Comparison of ENCODE assay signal across 17 cellular contexts in genomic region chr16:87114832-87115231, GRCh38.
DNase-seq lines count a peak whose midpoint lies in the region; ATAC-seq and TF ChIP-seq lines count a peak whose summit lies in the region.
"Had no signal": no experiment of that assay in that cellular context is flagged by ENCODE, and none has a peak within 500 bp of the region (broad histone marks: within the 10 kb centered on the region; RNA-seq: fewer than 3 reads in every experiment).

No MANE protein-coding gene starts in this region.

- TF ChIP-seq RAD21 in HCT116 (IDR thresholded peaks at IDR 0.05; ENCODE audit: low read depth) = no peak

- H3K9ac ChIP-seq in HCT116 (ENCODE audit: low read length) (no peak overlapping the region), endodermal cell (ENCODE audit: extremely low read depth, low read length, poor library complexity, severe bottlenecking) (no peak overlapping the region)
- H3K9ac ChIP-seq: KMS-11 had no signal

- H4K20me1 ChIP-seq in HCT116 (ENCODE audit: insufficient read depth) = no peaks in the 10 kb centered on the region

- CTCF ChIA-PET in HCT116 (lab: Charles Lee) (no interaction called here), RWPE1 (lab: Yijun Ruan, JAX) (interaction anchor here (0.6 kb wide), 1 partner anchor 52 kb away, joined by 3 read pairs; no protein-coding TSS in a partner anchor)

- no peaks in the 10 kb centered on the region for H3K9me3 ChIP-seq in HCT116 (ENCODE audit: control insufficient read depth in 1 of 2, insufficient read depth in 1 of 2, low read depth in 1 of 2, low read length in 2 of 2)
- H3K9me3 ChIP-seq in endodermal cell (ENCODE audit: control insufficient read depth, low read length) = no peaks in the 10 kb centered on the region
- no peaks in the 10 kb centered on the region for H3K9me3 ChIP-seq in tibial nerve

- no peak for DNase-seq in HCT116 (ENCODE audit: low read depth, low spot score)
- DNase-seq in Jurkat, Clone E6-1 (ENCODE audit: low read depth, low spot score) = peak; percentile 15
- peak; percentile 18 for DNase-seq in RWPE1 (ENCODE audit: low spot score)
- peak; percentile 22 for DNase-seq in endodermal cell
- no peak for DNase-seq in tibial nerve (ENCODE audit: low spot score in 2 of 2)
- DNase-seq in omental fat pad (ENCODE audit: low spot score) = no peak
- no peak for DNase-seq in stimulated activated CD4-positive, alpha-beta T cell treated with anti-CD3 and anti-CD28 coated beads, Interleukin-2, amount 100 ng/mL, for 24 hours
- no peak for DNase-seq in ecto neural progenitor cell (ENCODE audit: low spot score)
- DNase-seq: CD8-positive, alpha-beta T cell; COR-L47; DMS153; DND-41; GDM1; H9 had no signal

- peaks cover 3% of the 10 kb centered on the region; the same call in 1 of the 2 replicates for H3K27me3 ChIP-seq in HCT116 (ENCODE audit: insufficient read depth, low read length)
- H3K27me3 ChIP-seq in endodermal cell (ENCODE audit: control insufficient read depth, insufficient read depth, low read length, poor library complexity, severe bottlenecking) = no peaks in the 10 kb centered on the region
- H3K27me3 ChIP-seq in tibial nerve = no peaks in the 10 kb centered on the region

- H3K36me3 Mint-ChIP-seq in endodermal cell (ENCODE audit: low read depth) = no peaks in the 10 kb centered on the region
- H3K36me3 Mint-ChIP-seq: CD14-positive monocyte; CD8-positive, alpha-beta T cell had no signal

- intact Hi-C loops in HCT116 (cut with micrococcal nuclease) = no loop called here

- no peaks in the 10 kb centered on the region for H3K79me2 ChIP-seq in HCT116 (ENCODE audit: insufficient read depth, low read length)

- peaks cover 2% of the 10 kb centered on the region for H3K4me1 Mint-ChIP-seq in endodermal cell
- H3K4me1 Mint-ChIP-seq: CD14-positive monocyte had no signal

- 92 to 94% methylated on average over 2 to 5 of the region's 5 CpGs for WGBS in endodermal cell (ENCODE audit: insufficient coverage in 1 of 2, insufficient read length in 1 of 2), 2 experiments
- WGBS in tibial nerve, 2 donors = 91% methylated on average over 5 of the region's 5 CpGs

- H3K27ac Mint-ChIP-seq in endodermal cell = no peak overlapping the region
- H3K27ac Mint-ChIP-seq: CD14-positive monocyte; CD8-positive, alpha-beta T cell; GM23338; H9 had no signal

- H3K4me2 ChIP-seq in HCT116 (ENCODE audit: low read length) = no peak overlapping the region
- H3K4me2 ChIP-seq: GM23338, KMS-11 had no signal

- no TSS peak for BruUV-seq in HCT116 (replicated peaks; lab: Mats Ljungman, UMichigan)

- TF ChIP-seq POLR2A in HCT116 (IDR thresholded peaks at IDR 0.05; ENCODE audit: borderline replicate concordance, extremely low read depth, insufficient read depth, insufficient read length) (no peak), tibial nerve (IDR thresholded peaks at IDR 0.05) (no peak)

- H3K27ac ChIP-seq in HCT116 (ENCODE audit: low read depth, low read length) = no peak overlapping the region
- H3K27ac ChIP-seq in RWPE1 = no peak overlapping the region
- H3K27ac ChIP-seq in endodermal cell (ENCODE audit: low read depth, low read length) = no peak overlapping the region
- H3K27ac ChIP-seq in tibial nerve = no peak overlapping the region
- H3K27ac ChIP-seq: KMS-11 had no signal

- RAD21 ChIA-PET in HCT116 (lab: Charles Lee; ENCODE audit: low non-redundant PET in 1 of 2, low total read pairs in 2 of 2, uncharacterized antibody in 2 of 2, unreplicated experiment in 2 of 2) = no interaction called here

- no peak for TF ChIP-seq EP300 in tibial nerve (IDR thresholded peaks at IDR 0.05)

- H3K27me3 Mint-ChIP-seq in endodermal cell (ENCODE audit: insufficient read depth) = no peaks in the 10 kb centered on the region

- no peaks in the 10 kb centered on the region for H3K4me1 ChIP-seq in HCT116 (ENCODE audit: control insufficient read depth in 1 of 2, insufficient read depth in 2 of 2, low read length in 2 of 2)
- no peaks in the 10 kb centered on the region for H3K4me1 ChIP-seq in endodermal cell (ENCODE audit: control insufficient read depth, insufficient read depth, low read length)
- H3K4me1 ChIP-seq in tibial nerve = no peaks in the 10 kb centered on the region

- H3K4me3 ChIP-seq in HCT116 (replicated peaks in 1 of 2; ENCODE audit: low read depth in 1 of 2, low read length in 2 of 2) = no peak overlapping the region
- no peak overlapping the region for H3K4me3 ChIP-seq in Jurkat, Clone E6-1 (ENCODE audit: low read length)
- H3K4me3 ChIP-seq in endodermal cell (ENCODE audit: low read length) = no peak overlapping the region
- H3K4me3 ChIP-seq in tibial nerve = no peak overlapping the region
- H3K4me3 ChIP-seq: GM23338 had no signal

- H3K4me3 Mint-ChIP-seq in endodermal cell = no peak overlapping the region
- H3K4me3 Mint-ChIP-seq: CD14-positive monocyte; CD8-positive, alpha-beta T cell; GM23338; H9 had no signal

- ATAC-seq in HCT116 (peak; percentile 69), omental fat pad (ENCODE audit: low FRiP score) (no peak)
- ATAC-seq: CD8-positive, alpha-beta T cell; GM23338 had no signal

- H3K9me3 Mint-ChIP-seq in endodermal cell = no peaks in the 10 kb centered on the region
- H3K9me3 Mint-ChIP-seq: CD8-positive, alpha-beta T cell; GM23338; H9 had no signal

- POLR2A ChIA-PET in HCT116 (lab: Charles Lee) = no interaction called here
- POLR2A ChIA-PET in RWPE1 (lab: Yijun Ruan, JAX; ENCODE audit: low non-redundant PET) = no interaction called here

- no peak overlapping the region for H2AFZ ChIP-seq in HCT116 (ENCODE audit: low read depth, low read length, poor library complexity, severe bottlenecking)
- H2AFZ ChIP-seq: GM23338 had no signal

- H3K9me2 ChIP-seq in HCT116 (ENCODE audit: insufficient read depth) = no peaks in the 10 kb centered on the region

- H3K36me3 ChIP-seq in HCT116 (ENCODE audit: control insufficient read depth in 1 of 2, insufficient read depth in 2 of 2, low read length in 2 of 2) (no peaks in the 10 kb centered on the region), endodermal cell (ENCODE audit: control insufficient read depth, insufficient read depth, low read length) (no peaks in the 10 kb centered on the region), tibial nerve (no peaks in the 10 kb centered on the region)

- TF ChIP-seq CTCF in HCT116 (IDR thresholded peaks at IDR 0.05 in 2 of 3, conservative IDR thresholded peaks at IDR 0.05 in 1 of 3; ENCODE audit: borderline replicate concordance in 1 of 3, insufficient read depth in 1 of 3, low read depth in 2 of 3, low read length in 2 of 3) (no peak), RWPE1 (conservative IDR thresholded peaks at IDR 0.05; ENCODE audit: low read depth) (no peak), endodermal cell (conservative IDR thresholded peaks at IDR 0.05) (no peak), tibial nerve (IDR thresholded peaks at IDR 0.05) (no peak), omental fat pad (IDR thresholded peaks at IDR 0.05) (no peak)

TF ChIP-seq in HCT116, 20 proteins besides CTCF, POLR2A, EP300 and RAD21 (continues in another document):
- no peak for TF ChIP-seq EGR1 (IDR thresholded peaks at IDR 0.05; ENCODE audit: low read depth)
- TF ChIP-seq FOSL1 (IDR thresholded peaks at IDR 0.05; ENCODE audit: low read depth) = no peak
- TF ChIP-seq MAX (IDR thresholded peaks at IDR 0.05) = no peak
- no peak for TF ChIP-seq ZFX (IDR thresholded peaks at IDR 0.05)
- no peak for TF ChIP-seq REST (IDR thresholded peaks at IDR 0.05; ENCODE audit: low read depth)
- no peak for TF ChIP-seq ZBTB33 (IDR thresholded peaks at IDR 0.05; ENCODE audit: extremely low read depth, insufficient replicate concordance, low read length)
- no peak for TF ChIP-seq JUND (IDR thresholded peaks at IDR 0.05)
- TF ChIP-seq CEBPB (IDR thresholded peaks at IDR 0.05; ENCODE audit: low read depth) = no peak
- TF ChIP-seq POLR2AphosphoS5 (IDR thresholded peaks at IDR 0.05; ENCODE audit: low read depth, low read length) = no peak

Comparison
In these comparisons a context has a peak if more than half of its experiments do, and no peak if none do; other contexts are left out.
1. DNase-seq: peak in Jurkat, Clone E6-1 (single experiment), RWPE1 (single experiment) and endodermal cell (single experiment); none in HCT116 (single experiment), tibial nerve (0 of 2), omental fat pad (single experiment), stimulated activated CD4-positive, alpha-beta T cell treated with anti-CD3 and anti-CD28 coated beads, Interleukin-2, amount 100 ng/mL, for 24 hours (0 of 2) and ecto neural progenitor cell (single experiment).